ENCODE assay signal across 1 cellular context in genomic region chr18:63879684-63880083, GRCh38.
TF ChIP-seq lines count a peak whose summit lies in the region.

No MANE protein-coding gene starts in this region.

TF ChIP-seq in HepG2, 621 proteins besides CTCF, POLR2A, EP300 and RAD21:
- no peak for TF ChIP-seq HNRNPUL1 (IDR thresholded peaks at IDR 0.05; ENCODE audit: low read depth, low read length)
- no peak for TF ChIP-seq ZNF841 (CRISPR knock-in tag; IDR thresholded peaks at IDR 0.05; ENCODE audit: borderline replicate concordance)
- no peak for TF ChIP-seq MZF1 (CRISPR knock-in tag; IDR thresholded peaks at IDR 0.05; ENCODE audit: borderline replicate concordance)
- TF ChIP-seq CREB1 (IDR thresholded peaks at IDR 0.05), result 0 out of 2 replicates have a peak, but pooled peaks have one; percentile 5
- no peak for TF ChIP-seq CREB1 (CRISPR knock-in tag; IDR thresholded peaks at IDR 0.05)
- no peak for TF ChIP-seq FOXK1 (CRISPR knock-in tag; IDR thresholded peaks at IDR 0.05; ENCODE audit: borderline replicate concordance, low read depth)
